ENCODE assay signal across 1 cellular context in genomic region chr5:138029501-138029900, GRCh38.
TF ChIP-seq lines count a peak whose summit lies in the region.

No MANE protein-coding gene starts in this region.

TF ChIP-seq in A549, 52 proteins besides CTCF, POLR2A, EP300 and RAD21 (continued from another document):
- TF ChIP-seq NR3C1 (IDR thresholded peaks at IDR 0.05): no peak
